ENCODE assay signal across 1 cellular context in the genomic region with DNA sequence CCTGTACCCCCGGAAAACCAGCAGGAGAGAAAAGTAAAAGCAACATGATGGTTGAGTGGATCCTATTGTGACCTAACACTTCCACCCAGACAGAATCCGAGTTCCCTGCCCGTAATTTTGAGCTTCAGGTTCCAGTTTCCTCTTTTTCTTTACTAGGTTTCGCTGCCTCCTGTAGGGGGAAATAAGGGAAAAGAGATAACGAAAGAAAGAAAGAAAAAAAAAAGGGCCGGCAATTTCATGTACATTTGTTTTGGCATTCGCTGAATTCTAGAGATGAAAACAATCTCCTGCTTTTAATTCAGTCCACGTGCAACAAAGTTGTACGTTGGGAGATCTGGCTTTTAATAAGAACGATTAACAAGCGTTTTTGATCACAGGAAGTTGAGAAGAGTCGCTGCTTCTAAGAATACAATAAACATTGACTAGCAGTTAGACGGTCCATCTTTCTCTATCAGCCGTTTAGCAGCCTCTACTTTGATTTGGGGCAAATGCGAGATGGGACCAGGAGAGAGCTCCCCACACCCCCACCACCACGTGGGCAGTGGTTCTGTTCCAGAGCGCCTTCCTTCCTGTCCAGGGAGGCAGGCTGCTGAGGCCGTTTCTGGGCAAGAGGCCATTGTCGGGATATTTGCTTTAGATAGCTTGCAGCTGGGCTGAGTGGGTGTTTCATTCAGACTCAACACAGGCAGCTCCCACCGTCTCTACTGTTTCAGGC.
TF ChIP-seq lines count a peak whose summit lies in the region.

No MANE protein-coding gene starts in this region.

TF ChIP-seq in K562, 482 proteins besides CTCF, POLR2A, EP300 and RAD21 (continued from another document and continues in another):
- TF ChIP-seq, protein P1, sequence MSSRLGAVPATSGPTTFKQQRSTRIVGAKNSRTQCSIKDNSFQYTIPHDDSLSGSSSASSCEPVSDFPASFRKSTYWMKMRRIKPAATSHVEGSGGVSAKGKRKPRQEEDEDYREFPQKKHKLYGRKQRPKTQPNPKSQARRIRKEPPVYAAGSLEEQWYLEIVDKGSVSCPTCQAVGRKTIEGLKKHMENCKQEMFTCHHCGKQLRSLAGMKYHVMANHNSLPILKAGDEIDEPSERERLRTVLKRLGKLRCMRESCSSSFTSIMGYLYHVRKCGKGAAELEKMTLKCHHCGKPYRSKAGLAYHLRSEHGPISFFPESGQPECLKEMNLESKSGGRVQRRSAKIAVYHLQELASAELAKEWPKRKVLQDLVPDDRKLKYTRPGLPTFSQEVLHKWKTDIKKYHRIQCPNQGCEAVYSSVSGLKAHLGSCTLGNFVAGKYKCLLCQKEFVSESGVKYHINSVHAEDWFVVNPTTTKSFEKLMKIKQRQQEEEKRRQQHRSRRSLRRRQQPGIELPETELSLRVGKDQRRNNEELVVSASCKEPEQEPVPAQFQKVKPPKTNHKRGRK (tag; IDR thresholded peaks at IDR 0.05): no peak
- no peak for TF ChIP-seq EZH2 (IDR thresholded peaks at IDR 0.05; ENCODE audit: borderline replicate concordance, low read depth, low read length)
- peak; percentile 52 for TF ChIP-seq NCOR1 (IDR thresholded peaks at IDR 0.05)
- TF ChIP-seq ZC3H11A (IDR thresholded peaks at IDR 0.05; ENCODE audit: low read depth, low read length): no peak
- TF ChIP-seq SMC3 (conservative IDR thresholded peaks at IDR 0.05; ENCODE audit: insufficient read depth, low read depth, low read length): peak; percentile 31; the same call in 1 of the 2 replicates
- TF ChIP-seq, protein P2, sequence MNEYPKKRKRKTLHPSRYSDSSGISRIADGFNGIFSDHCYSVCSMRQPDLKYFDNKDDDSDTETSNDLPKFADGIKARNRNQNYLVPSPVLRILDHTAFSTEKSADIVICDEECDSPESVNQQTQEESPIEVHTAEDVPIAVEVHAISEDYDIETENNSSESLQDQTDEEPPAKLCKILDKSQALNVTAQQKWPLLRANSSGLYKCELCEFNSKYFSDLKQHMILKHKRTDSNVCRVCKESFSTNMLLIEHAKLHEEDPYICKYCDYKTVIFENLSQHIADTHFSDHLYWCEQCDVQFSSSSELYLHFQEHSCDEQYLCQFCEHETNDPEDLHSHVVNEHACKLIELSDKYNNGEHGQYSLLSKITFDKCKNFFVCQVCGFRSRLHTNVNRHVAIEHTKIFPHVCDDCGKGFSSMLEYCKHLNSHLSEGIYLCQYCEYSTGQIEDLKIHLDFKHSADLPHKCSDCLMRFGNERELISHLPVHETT (CRISPR knock-in tag; conservative IDR thresholded peaks at IDR 0.05 in 1 of 2, IDR thresholded peaks at IDR 0.05 in 1 of 2): peak in 1 of 2 experiments; percentile 61; a peak in 1 of 4 replicates
- TF ChIP-seq ZNF57 (CRISPR knock-in tag; IDR thresholded peaks at IDR 0.05): no peak
- TF ChIP-seq NR1H2 (CRISPR knock-in tag; IDR thresholded peaks at IDR 0.05): no peak
- no peak; the same call in 1 of the 2 replicates for TF ChIP-seq RAD51 (IDR thresholded peaks at IDR 0.05; ENCODE audit: borderline replicate concordance, low read depth)
- no peak for TF ChIP-seq SNRNP70 (optimal IDR thresholded peaks at IDR 0.05; ENCODE audit: low read depth, low read length)
- TF ChIP-seq, protein P3, sequence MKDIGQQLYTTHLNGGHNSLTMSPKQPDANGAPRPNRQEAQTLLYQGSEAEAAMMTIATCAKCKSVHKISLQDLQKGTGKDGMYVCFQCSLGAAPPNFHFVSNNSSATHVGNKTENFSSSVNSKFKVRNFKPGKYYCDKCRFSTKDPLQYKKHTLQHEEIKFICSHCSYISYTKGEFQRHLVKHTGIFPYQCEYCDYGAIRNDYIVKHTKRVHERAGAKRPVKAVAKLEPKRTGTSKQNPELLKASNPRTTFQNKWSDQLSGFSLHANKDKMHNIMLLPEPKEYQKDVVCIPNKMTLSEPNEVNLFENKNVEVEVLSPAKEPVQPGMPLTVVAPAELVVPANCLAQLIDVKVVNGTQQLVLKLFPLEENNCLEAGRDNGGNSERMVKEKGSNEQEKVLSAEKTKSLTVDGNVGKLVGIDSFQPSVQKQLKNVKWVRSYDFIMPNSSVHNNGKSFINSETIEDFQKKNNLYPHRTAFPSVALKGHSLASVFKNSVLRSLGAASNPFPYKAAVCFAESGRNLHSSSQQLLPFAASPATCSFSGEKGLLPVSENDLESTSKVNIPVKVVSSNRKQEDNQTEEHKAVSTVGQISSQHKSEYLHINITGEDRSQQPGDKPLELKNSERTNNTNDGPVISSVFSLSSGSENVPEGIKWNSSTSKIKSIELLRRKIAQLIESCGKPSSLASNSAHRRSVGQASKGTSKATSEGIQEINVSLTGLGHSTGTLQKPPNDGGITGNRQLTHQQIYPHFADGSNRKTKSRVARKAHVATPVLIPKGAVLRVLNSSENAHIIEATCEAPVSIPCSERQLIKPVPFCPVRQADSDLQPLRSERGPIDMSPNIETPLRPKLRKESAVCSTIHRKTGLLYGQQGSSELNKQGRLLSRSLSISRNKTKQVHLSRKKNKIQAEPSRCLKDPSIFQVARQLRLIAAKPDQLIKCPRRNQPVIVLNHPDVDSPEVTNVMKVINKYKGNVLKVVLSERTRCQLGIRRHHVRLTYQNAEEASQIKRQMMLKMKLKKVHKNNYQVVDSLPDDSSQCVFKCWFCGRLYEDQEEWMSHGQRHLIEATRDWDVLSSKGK (CRISPR knock-in tag; IDR thresholded peaks at IDR 0.05): no peak
- no peak for TF ChIP-seq STAT5B (CRISPR knock-in tag; IDR thresholded peaks at IDR 0.05)
- TF ChIP-seq MXI1 (IDR thresholded peaks at IDR 0.05; ENCODE audit: low read depth, low read length): no peak
- TF ChIP-seq PHF20 (IDR thresholded peaks at IDR 0.05; ENCODE audit: partially characterized antibody): no peak
- TF ChIP-seq KLF13 (tag; IDR thresholded peaks at IDR 0.05; ENCODE audit: borderline replicate concordance, low read depth): peak; percentile 65; the same call in 1 of the 2 replicates
- no peak for TF ChIP-seq THRAP3 (IDR thresholded peaks at IDR 0.05; ENCODE audit: borderline replicate concordance)
- TF ChIP-seq ELF1 (tag; IDR thresholded peaks at IDR 0.05): no peak
- no peak for TF ChIP-seq ZNF197 (CRISPR knock-in tag; IDR thresholded peaks at IDR 0.05; ENCODE audit: low read depth)
- no peak for TF ChIP-seq ZNF436 (CRISPR knock-in tag; IDR thresholded peaks at IDR 0.05)
- TF ChIP-seq, protein P4, sequence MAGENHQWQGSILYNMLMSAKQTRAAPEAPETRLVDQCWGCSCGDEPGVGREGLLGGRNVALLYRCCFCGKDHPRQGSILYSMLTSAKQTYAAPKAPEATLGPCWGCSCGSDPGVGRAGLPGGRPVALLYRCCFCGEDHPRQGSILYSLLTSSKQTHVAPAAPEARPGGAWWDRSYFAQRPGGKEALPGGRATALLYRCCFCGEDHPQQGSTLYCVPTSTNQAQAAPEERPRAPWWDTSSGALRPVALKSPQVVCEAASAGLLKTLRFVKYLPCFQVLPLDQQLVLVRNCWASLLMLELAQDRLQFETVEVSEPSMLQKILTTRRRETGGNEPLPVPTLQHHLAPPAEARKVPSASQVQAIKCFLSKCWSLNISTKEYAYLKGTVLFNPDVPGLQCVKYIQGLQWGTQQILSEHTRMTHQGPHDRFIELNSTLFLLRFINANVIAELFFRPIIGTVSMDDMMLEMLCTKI (IDR thresholded peaks at IDR 0.05; ENCODE audit: partially characterized antibody): no peak
- TF ChIP-seq ZNF133 (CRISPR knock-in tag; IDR thresholded peaks at IDR 0.05): no peak
- TF ChIP-seq RFX1 (IDR thresholded peaks at IDR 0.05): no peak
- TF ChIP-seq ETV5 (CRISPR knock-in tag; IDR thresholded peaks at IDR 0.05; ENCODE audit: low read depth): no peak
- TF ChIP-seq ATF1 (CRISPR knock-in tag; IDR thresholded peaks at IDR 0.05): no peak
- TF ChIP-seq ATF1 (tag; IDR thresholded peaks at IDR 0.05): no peak
- TF ChIP-seq, protein P5, sequence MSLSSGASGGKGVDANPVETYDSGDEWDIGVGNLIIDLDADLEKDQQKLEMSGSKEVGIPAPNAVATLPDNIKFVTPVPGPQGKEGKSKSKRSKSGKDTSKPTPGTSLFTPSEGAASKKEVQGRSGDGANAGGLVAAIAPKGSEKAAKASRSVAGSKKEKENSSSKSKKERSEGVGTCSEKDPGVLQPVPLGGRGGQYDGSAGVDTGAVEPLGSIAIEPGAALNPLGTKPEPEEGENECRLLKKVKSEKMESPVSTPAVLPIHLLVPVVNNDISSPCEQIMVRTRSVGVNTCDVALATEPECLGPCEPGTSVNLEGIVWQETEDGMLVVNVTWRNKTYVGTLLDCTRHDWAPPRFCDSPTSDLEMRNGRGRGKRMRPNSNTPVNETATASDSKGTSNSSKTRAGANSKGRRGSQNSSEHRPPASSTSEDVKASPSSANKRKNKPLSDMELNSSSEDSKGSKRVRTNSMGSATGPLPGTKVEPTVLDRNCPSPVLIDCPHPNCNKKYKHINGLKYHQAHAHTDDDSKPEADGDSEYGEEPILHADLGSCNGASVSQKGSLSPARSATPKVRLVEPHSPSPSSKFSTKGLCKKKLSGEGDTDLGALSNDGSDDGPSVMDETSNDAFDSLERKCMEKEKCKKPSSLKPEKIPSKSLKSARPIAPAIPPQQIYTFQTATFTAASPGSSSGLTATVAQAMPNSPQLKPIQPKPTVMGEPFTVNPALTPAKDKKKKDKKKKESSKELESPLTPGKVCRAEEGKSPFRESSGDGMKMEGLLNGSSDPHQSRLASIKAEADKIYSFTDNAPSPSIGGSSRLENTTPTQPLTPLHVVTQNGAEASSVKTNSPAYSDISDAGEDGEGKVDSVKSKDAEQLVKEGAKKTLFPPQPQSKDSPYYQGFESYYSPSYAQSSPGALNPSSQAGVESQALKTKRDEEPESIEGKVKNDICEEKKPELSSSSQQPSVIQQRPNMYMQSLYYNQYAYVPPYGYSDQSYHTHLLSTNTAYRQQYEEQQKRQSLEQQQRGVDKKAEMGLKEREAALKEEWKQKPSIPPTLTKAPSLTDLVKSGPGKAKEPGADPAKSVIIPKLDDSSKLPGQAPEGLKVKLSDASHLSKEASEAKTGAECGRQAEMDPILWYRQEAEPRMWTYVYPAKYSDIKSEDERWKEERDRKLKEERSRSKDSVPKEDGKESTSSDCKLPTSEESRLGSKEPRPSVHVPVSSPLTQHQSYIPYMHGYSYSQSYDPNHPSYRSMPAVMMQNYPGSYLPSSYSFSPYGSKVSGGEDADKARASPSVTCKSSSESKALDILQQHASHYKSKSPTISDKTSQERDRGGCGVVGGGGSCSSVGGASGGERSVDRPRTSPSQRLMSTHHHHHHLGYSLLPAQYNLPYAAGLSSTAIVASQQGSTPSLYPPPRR (CRISPR knock-in tag; IDR thresholded peaks at IDR 0.05; ENCODE audit: borderline replicate concordance): no peak
- no peak for TF ChIP-seq ELF4 (CRISPR knock-in tag; IDR thresholded peaks at IDR 0.05)
- TF ChIP-seq, protein P6, sequence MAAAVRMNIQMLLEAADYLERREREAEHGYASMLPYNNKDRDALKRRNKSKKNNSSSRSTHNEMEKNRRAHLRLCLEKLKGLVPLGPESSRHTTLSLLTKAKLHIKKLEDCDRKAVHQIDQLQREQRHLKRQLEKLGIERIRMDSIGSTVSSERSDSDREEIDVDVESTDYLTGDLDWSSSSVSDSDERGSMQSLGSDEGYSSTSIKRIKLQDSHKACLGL (CRISPR knock-in tag; IDR thresholded peaks at IDR 0.05; ENCODE audit: borderline replicate concordance, poor library complexity, severe bottlenecking): no peak
- 0 out of 2 replicates have a peak, but pooled peaks have one; percentile 11 for TF ChIP-seq SP1 (CRISPR knock-in tag; IDR thresholded peaks at IDR 0.05)
- TF ChIP-seq KAT8 (IDR thresholded peaks at IDR 0.05; ENCODE audit: low read depth): no peak
- TF ChIP-seq, protein P7, sequence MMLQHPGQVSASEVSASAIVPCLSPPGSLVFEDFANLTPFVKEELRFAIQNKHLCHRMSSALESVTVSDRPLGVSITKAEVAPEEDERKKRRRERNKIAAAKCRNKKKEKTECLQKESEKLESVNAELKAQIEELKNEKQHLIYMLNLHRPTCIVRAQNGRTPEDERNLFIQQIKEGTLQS (IDR thresholded peaks at IDR 0.05): no peak
- TF ChIP-seq, protein P7 (CRISPR knock-in tag; conservative IDR thresholded peaks at IDR 0.05): no peak
- TF ChIP-seq SIN3B (IDR thresholded peaks at IDR 0.05; ENCODE audit: low read depth): no peak
- no peak for TF ChIP-seq ARHGAP35 (IDR thresholded peaks at IDR 0.05; ENCODE audit: partially characterized antibody)
- TF ChIP-seq, protein P8, sequence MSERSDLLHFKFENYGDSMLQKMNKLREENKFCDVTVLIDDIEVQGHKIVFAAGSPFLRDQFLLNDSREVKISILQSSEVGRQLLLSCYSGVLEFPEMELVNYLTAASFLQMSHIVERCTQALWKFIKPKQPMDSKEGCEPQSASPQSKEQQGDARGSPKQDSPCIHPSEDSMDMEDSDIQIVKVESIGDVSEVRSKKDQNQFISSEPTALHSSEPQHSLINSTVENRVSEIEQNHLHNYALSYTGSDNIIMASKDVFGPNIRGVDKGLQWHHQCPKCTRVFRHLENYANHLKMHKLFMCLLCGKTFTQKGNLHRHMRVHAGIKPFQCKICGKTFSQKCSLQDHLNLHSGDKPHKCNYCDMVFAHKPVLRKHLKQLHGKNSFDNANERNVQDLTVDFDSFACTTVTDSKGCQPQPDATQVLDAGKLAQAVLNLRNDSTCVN (CRISPR knock-in tag; IDR thresholded peaks at IDR 0.05): no peak
- TF ChIP-seq, protein P9, sequence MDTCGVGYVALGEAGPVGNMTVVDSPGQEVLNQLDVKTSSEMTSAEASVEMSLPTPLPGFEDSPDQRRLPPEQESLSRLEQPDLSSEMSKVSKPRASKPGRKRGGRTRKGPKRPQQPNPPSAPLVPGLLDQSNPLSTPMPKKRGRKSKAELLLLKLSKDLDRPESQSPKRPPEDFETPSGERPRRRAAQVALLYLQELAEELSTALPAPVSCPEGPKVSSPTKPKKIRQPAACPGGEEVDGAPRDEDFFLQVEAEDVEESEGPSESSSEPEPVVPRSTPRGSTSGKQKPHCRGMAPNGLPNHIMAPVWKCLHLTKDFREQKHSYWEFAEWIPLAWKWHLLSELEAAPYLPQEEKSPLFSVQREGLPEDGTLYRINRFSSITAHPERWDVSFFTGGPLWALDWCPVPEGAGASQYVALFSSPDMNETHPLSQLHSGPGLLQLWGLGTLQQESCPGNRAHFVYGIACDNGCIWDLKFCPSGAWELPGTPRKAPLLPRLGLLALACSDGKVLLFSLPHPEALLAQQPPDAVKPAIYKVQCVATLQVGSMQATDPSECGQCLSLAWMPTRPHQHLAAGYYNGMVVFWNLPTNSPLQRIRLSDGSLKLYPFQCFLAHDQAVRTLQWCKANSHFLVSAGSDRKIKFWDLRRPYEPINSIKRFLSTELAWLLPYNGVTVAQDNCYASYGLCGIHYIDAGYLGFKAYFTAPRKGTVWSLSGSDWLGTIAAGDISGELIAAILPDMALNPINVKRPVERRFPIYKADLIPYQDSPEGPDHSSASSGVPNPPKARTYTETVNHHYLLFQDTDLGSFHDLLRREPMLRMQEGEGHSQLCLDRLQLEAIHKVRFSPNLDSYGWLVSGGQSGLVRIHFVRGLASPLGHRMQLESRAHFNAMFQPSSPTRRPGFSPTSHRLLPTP (IDR thresholded peaks at IDR 0.05; ENCODE audit: borderline replicate concordance, extremely low read depth, insufficient read length): no peak
- TF ChIP-seq XRCC5 (IDR thresholded peaks at IDR 0.05; ENCODE audit: low read depth, low read length): no peak
